Comparison of ENCODE assay signal across 12 cellular contexts in the genomic region with DNA sequence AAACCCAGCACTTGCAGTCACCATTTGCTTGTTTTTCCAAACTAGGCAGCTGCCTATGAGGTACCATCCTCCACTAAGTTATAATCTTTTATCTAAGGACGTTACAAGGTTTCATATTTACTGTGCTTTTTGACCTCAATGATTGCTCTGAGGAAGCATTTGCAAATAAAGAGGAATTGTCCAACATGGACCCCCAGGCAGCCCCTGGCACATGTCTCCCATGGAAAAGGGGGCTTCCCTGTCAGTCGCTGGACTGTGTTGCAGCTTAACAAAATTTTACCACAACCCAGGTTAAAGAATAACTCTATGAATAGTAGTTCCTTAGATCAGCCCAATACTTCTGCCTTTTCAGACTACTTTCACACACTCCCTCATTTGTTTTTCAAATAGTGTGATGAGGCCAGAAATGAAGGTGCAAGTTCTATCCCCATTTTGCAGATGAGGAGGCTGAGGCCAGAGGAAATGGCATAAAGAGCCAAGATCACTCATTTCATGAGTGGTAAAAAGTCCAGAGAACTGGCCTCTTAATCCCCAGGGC. TPM values are rescaled to one million over a fixed set of nuclear protein-coding genes. Genes with fewer than 3 reads are reported as not detected.
DNase-seq lines count a peak whose midpoint lies in the region; ATAC-seq and TF ChIP-seq lines count a peak whose summit lies in the region.
"Had no signal": no experiment of that assay in that cellular context is flagged by ENCODE, and none has a peak within 500 bp of the region (broad histone marks: within the 10 kb centered on the region; RNA-seq: fewer than 3 reads in every experiment).

No MANE protein-coding gene starts in this region.

- H3K9me3 ChIP-seq in T-helper 17 cell (ENCODE audit: control insufficient read depth, low read length, poor library complexity, severe bottlenecking) (no peaks in the 10 kb centered on the region), adrenal gland (replicated peaks in 1 of 3) (no peaks in the 10 kb centered on the region)

- intact Hi-C loops in head of caudate nucleus (cut with DNase I) (no loop called here), adrenal gland (cut with DNase I) (no loop called here)

- no peak overlapping the region for H3K4me3 Mint-ChIP-seq in T-helper 17 cell

- DNase-seq in T-helper 17 cell (no peak), head of caudate nucleus (no peak), adrenal gland (no peak), ecto neural progenitor cell (ENCODE audit: low spot score) (no peak)
- no peak for DNase-seq in NK-92 treated with Interleukin-12 subunit alpha and Interleukin-12 subunit beta, amount 100 ng/mL, for 24 hours (lab: John Stamatoyannopoulos, UW)
- DNase-seq: dermis blood vessel endothelial cell, glutamatergic neuron, mesendoderm had no signal

- H3K27ac ChIP-seq in adrenal gland, result no peak overlapping the region
- H3K27ac ChIP-seq: C4-2B had no signal

- no peaks in the 10 kb centered on the region for H3K36me3 ChIP-seq in adrenal gland (replicated peaks in 1 of 2)

- H3K36me3 Mint-ChIP-seq in T-helper 17 cell (ENCODE audit: low read depth), result no peaks in the 10 kb centered on the region

- H3K4me1 ChIP-seq in adrenal gland (replicated peaks in 1 of 2), result no peaks in the 10 kb centered on the region

- H3K27me3 ChIP-seq in adrenal gland, result no peaks in the 10 kb centered on the region

- TF ChIP-seq CTCF in adrenal gland (IDR thresholded peaks at IDR 0.05), result no peak

- peaks cover 6% of the 10 kb centered on the region for H3K27me3 Mint-ChIP-seq in T-helper 17 cell

- ATAC-seq in GM18498 (IDR thresholded peaks at IDR 0.05; ENCODE audit: unreplicated experiment) (peak; percentile 40), GM19395 (IDR thresholded peaks at IDR 0.05; ENCODE audit: unreplicated experiment) (peak; percentile 49), HG02973 (IDR thresholded peaks at IDR 0.05; ENCODE audit: unreplicated experiment) (peak; percentile 30), T-helper 17 cell (no peak)

- H3K27ac Mint-ChIP-seq in T-helper 17 cell, result peak overlapping the region; percentile 54

- TF ChIP-seq POLR2A in adrenal gland (IDR thresholded peaks at IDR 0.05), result no peak

- no peak overlapping the region for H3K4me3 ChIP-seq in adrenal gland

- H3K4me1 Mint-ChIP-seq in T-helper 17 cell, result peaks cover 33% of the 10 kb centered on the region

- 45 to 52% (median 48%) methylated on average over 2 of the region's 2 CpGs for WGBS in adrenal gland, 4 donors

RNA-seq across cellular contexts. Expression of a gene that starts 52.8 kb away (rescaled TPM):
- total RNA-seq in T-helper 17 cell, result not detected
- total RNA-seq in adrenal gland, result not detected
- polyA plus RNA-seq in adrenal gland, result not detected
- total RNA-seq: dermis blood vessel endothelial cell had no signal
